28 cellular contexts compared by ENCODE assay signal in genomic region chr17:27078296-27078695, GRCh38.
"Had no signal": no experiment of that assay in that cellular context is flagged by ENCODE, and none has a peak within 500 bp of the region (broad histone marks: within the 10 kb centered on the region; RNA-seq: fewer than 3 reads in every experiment).

No MANE protein-coding gene starts in this region.

- H3K4me3 ChIP-seq: coronary artery, dorsolateral prefrontal cortex had no signal

- H3K27me3 ChIP-seq: brain microvascular endothelial cell had no signal

- H3K36me3 ChIP-seq: brain microvascular endothelial cell had no signal

- DNase-seq: activated CD4-positive, alpha-beta memory T cell treated with anti-CD3 and anti-CD28 coated beads for 36 hours; activated CD4-positive, alpha-beta T cell treated with anti-CD3 and anti-CD28 coated beads for 36 hours; activated CD4-positive, alpha-beta T cell treated with anti-CD3 and anti-CD28 coated beads, Interleukin-2, amount 10 ng/mL, durations not matched to agents 24 days and 14 days; activated CD4-positive, CD25-positive, alpha-beta regulatory T cell; activated CD4-positive, CD25-positive, alpha-beta regulatory T cell treated with anti-CD3 and anti-CD28 coated beads, Interleukin-2, amount 50 U/mL, for 72 hours; activated CD8-positive, alpha-beta memory T cell treated with anti-CD3 and anti-CD28 coated beads, Interleukin-2, amount 10 ng/mL, durations not matched to agents 7 days and 5 days; activated CD8-positive, alpha-beta memory T cell treated with anti-CD3 and anti-CD28 coated beads, Interleukin-2, amount 50 U/mL, for 4 hours; activated CD8-positive, alpha-beta T cell treated with anti-CD3 and anti-CD28 coated beads, Interleukin-2, amount 10 ng/mL, durations not matched to agents 7 days and 5 days; activated effector memory CD4-positive, alpha-beta T cell treated with anti-CD3 and anti-CD28 coated beads, Interleukin-2, amount 50 U/mL, for 16 hours; activated naive CD4-positive, alpha-beta T cell treated with anti-CD3 and anti-CD28 coated beads for 36 hours; activated naive CD8-positive, alpha-beta T cell treated with anti-CD3 and anti-CD28 coated beads, Interleukin-2, amount 10 ng/mL, durations not matched to agents 7 days and 5 days; activated T-cell treated with anti-CD3 and anti-CD28 coated beads, Interleukin-2, amount 50 U/mL, for 1 hour; activated T-cell treated with anti-CD3 and anti-CD28 coated beads, Interleukin-2, amount 50 U/mL, for 48 hours; amniotic stem cell; anterior cingulate cortex; brain microvascular endothelial cell; dorsolateral prefrontal cortex; effector memory CD4-positive, alpha-beta T cell; endodermal cell; foreskin fibroblast; head of caudate nucleus; T-helper 2 cell had no signal

- H3K27ac ChIP-seq: brain microvascular endothelial cell, coronary artery, dorsolateral prefrontal cortex had no signal

- ATAC-seq: activated CD4-positive, alpha-beta T cell treated with anti-CD3 and anti-CD28 coated beads for 36 hours; activated CD8-positive, alpha-beta memory T cell treated with anti-CD3 and anti-CD28 coated beads, Interleukin-2, amount 10 ng/mL, durations not matched to agents 7 days and 5 days; activated CD8-positive, alpha-beta T cell treated with anti-CD3 and anti-CD28 coated beads, Interleukin-2, amount 10 ng/mL, durations not matched to agents 7 days and 5 days; activated naive CD4-positive, alpha-beta T cell treated with anti-CD3 and anti-CD28 coated beads, Interleukin-2, amount 50 U/mL, for 72 hours; esophagus mucosa had no signal

- FAIRE-seq: astrocyte, bronchial epithelial cell, frontal cortex had no signal
